ENCODE assay signal across 1 cellular context in genomic region chr1:19342894-19343616, GRCh38.
TF ChIP-seq lines count a peak whose summit lies in the region.

No MANE protein-coding gene starts in this region.

TF ChIP-seq in WTC11, 78 proteins besides CTCF, POLR2A, EP300 and RAD21:
- TF ChIP-seq PRDM15 (CRISPR knock-in tag; IDR thresholded peaks at IDR 0.05) (no peak), ZBTB43 (CRISPR knock-in tag; IDR thresholded peaks at IDR 0.05) (no peak), AFF4 (CRISPR knock-in tag; IDR thresholded peaks at IDR 0.05; ENCODE audit: borderline replicate concordance) (no peak), NR2C2 (CRISPR knock-in tag; IDR thresholded peaks at IDR 0.05) (no peak), ZNF232 (CRISPR knock-in tag; IDR thresholded peaks at IDR 0.05) (no peak), ZMAT4 (CRISPR knock-in tag; IDR thresholded peaks at IDR 0.05) (no peak), USF1 (CRISPR knock-in tag; IDR thresholded peaks at IDR 0.05) (no peak), TCF7 (CRISPR knock-in tag; IDR thresholded peaks at IDR 0.05; ENCODE audit: low read depth) (no peak), ZNF425 (CRISPR knock-in tag; conservative IDR thresholded peaks at IDR 0.05) (no peak), ZNF219 (CRISPR knock-in tag; IDR thresholded peaks at IDR 0.05; ENCODE audit: borderline replicate concordance) (no peak), ERG (CRISPR knock-in tag; IDR thresholded peaks at IDR 0.05) (no peak), ATF1 (CRISPR knock-in tag; IDR thresholded peaks at IDR 0.05) (no peak), TEAD4 (CRISPR knock-in tag; IDR thresholded peaks at IDR 0.05) (no peak), SP1 (CRISPR knock-in tag; conservative IDR thresholded peaks at IDR 0.05) (no peak), FOXP4 (CRISPR knock-in tag; IDR thresholded peaks at IDR 0.05) (no peak), ETV6 (CRISPR knock-in tag; IDR thresholded peaks at IDR 0.05) (no peak), PRRX2 (CRISPR knock-in tag; IDR thresholded peaks at IDR 0.05) (no peak), GTF2I (CRISPR knock-in tag; conservative IDR thresholded peaks at IDR 0.05) (no peak), GABPB1 (CRISPR knock-in tag; IDR thresholded peaks at IDR 0.05) (no peak), MXD4 (CRISPR knock-in tag; IDR thresholded peaks at IDR 0.05; ENCODE audit: borderline replicate concordance) (no peak)
